In the genomic region with DNA sequence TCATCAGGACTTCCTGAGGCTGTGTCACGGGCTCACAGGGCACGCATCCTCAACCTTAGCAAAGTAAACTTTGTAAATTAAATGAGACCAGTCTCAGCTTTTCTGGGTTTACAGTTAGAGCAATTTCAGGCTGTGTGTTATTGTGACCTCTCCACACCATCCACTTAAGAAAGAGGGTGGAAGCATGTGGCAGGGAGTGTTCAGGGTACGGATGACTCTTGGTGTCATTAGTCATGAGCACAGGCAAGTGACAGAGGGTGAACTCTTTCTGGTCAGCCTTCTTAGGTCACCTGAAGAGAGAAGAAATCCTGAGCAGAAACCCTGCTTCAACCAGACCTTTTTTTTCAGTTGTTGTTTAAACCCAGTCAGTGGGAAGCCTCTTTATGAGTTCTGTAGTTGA, we compare ENCODE assay signal across 4 cellular contexts.
"Had no signal": no experiment of that assay in that cellular context is flagged by ENCODE, and none has a peak within 500 bp of the region (broad histone marks: within the 10 kb centered on the region; RNA-seq: fewer than 3 reads in every experiment).

No MANE protein-coding gene starts in this region.

- DNase-seq: NCI-H524 treated with DMSO at 0.1 percent for 48 hours, SIG-M5 had no signal

- H3K4me1 ChIP-seq: SJSA1 had no signal

- H3K36me3 ChIP-seq: SJSA1 had no signal

- H3K9me3 ChIP-seq: SJSA1 had no signal

- H3K4me3 ChIP-seq: SJSA1, SK-N-MC had no signal

- H3K27me3 ChIP-seq: SJSA1 had no signal

- H3K27ac ChIP-seq: SJSA1, SK-N-MC had no signal
